Comparison of ENCODE assay signal across 8 cellular contexts in the genomic region with DNA sequence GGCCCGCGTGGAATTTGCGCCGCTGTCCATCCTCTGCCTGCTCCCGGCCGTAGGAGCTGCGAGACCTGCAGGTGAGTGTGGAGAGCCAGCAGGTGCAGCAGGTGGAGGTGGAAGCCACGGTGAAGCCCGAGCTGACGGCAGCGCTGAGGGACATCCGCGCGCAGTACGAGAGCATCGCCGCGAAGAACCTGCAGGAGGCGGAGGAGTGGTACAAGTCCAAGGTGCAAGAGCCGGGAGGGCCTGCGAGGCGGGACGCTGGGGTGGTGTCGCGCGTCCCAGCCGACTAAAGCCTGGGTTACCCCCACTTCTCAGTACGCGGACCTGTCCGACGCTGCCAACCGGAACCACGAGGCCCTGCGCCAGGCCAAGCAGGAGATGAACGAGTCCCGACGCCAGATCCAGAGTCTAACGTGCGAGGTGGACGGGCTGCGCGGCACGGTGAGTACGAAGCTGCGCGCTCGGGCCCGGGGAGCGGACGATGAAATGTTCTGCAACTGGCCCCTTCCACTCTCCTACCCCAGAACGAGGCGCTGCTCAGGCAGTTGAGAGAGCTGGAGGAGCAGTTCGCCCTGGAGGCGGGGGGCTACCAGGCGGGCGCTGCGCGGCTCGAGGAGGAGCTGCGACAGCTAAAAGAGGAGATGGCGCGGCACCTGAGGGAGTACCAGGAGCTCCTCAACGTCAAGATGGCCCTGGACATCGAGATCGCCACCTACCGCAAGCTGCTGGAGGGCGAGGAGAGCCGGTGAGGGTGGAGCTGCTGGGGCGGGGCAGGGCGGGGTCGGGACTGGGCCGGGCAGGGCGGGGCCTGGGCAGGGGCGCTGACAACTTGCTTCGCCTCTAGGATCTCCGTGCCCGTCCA. TPM values are rescaled to one million over a fixed set of nuclear protein-coding genes. Genes with fewer than 3 reads are reported as not detected.
A peak's percentile ranks its signal among the peaks of the same experiment; 100 is the strongest.
DNase-seq lines count a peak whose midpoint lies in the region; ATAC-seq lines count a peak whose summit lies in the region.

No MANE protein-coding gene starts in this region.

- peak; percentile 64 for DNase-seq in activated CD8-positive, alpha-beta memory T cell treated with anti-CD3 and anti-CD28 coated beads, Interleukin-2, amount 10 ng/mL, durations not matched to agents 7 days and 5 days
- no peak for DNase-seq in activated CD8-positive, alpha-beta memory T cell treated with anti-CD3 and anti-CD28 coated beads, Interleukin-2, amount 50 U/mL, for 48 hours
- DNase-seq in NCI-H748 treated with DMSO at 0.1 percent for 48 hours (lab: John Stamatoyannopoulos, UW) (peak; percentile 74), A172 (ENCODE audit: low spot score) (no peak), cerebellar nuclear complex (lab: John Stamatoyannopoulos, UW) (no peak)
- peak; percentile 23 for DNase-seq in stimulated activated naive CD4-positive, alpha-beta T cell treated with Interleukin-2 at 50 U/mL for 16 hours (lab: John Stamatoyannopoulos, UW)

- peaks cover 75% of the 10 kb centered on the region for H3K27me3 ChIP-seq in iPS-18a (ENCODE audit: control insufficient read depth, insufficient read depth, low read length)

- H3K36me3 ChIP-seq in iPS-18a (ENCODE audit: control insufficient read depth, low read depth, low read length) = no peaks in the 10 kb centered on the region

- peaks cover 14% of the 10 kb centered on the region for H3K4me1 ChIP-seq in iPS-18a (ENCODE audit: control insufficient read depth, low read depth, low read length)

- CTCF ChIA-PET in activated CD8-positive, alpha-beta memory T cell treated with anti-CD3 and anti-CD28 coated beads, Interleukin-2, amount 10 ng/mL, durations not matched to agents 7 days and 5 days (lab: Charles Lee) = interaction anchor here (0.6 to 13.8 kb wide), 24 partner anchors 9 to 234 kb away, joined by 3 to 202 read pairs (median 4); a partner anchor contains a TSS

- H3K9me3 ChIP-seq in iPS-18a (ENCODE audit: control insufficient read depth, low read depth, low read length) = no peaks in the 10 kb centered on the region

- H3K36me3 Mint-ChIP-seq in activated CD8-positive, alpha-beta memory T cell treated with anti-CD3 and anti-CD28 coated beads, Interleukin-2, amount 10 ng/mL, durations not matched to agents 7 days and 5 days = no peaks in the 10 kb centered on the region
- H3K36me3 Mint-ChIP-seq in activated T-helper 17 cell treated with anti-CD3 and anti-CD28 coated beads, Interleukin-2, amount 50 U/mL, for 72 hours (ENCODE audit: low read depth) = no peaks in the 10 kb centered on the region

- H3K9me3 Mint-ChIP-seq in activated CD8-positive, alpha-beta memory T cell treated with anti-CD3 and anti-CD28 coated beads, Interleukin-2, amount 10 ng/mL, durations not matched to agents 7 days and 5 days (ENCODE audit: low read depth) = no peaks in the 10 kb centered on the region
- H3K9me3 Mint-ChIP-seq in activated T-helper 17 cell treated with anti-CD3 and anti-CD28 coated beads, Interleukin-2, amount 50 U/mL, for 72 hours = no peaks in the 10 kb centered on the region

- peak; percentile 72 for ATAC-seq in activated CD8-positive, alpha-beta memory T cell treated with anti-CD3 and anti-CD28 coated beads, Interleukin-2, amount 10 ng/mL, durations not matched to agents 7 days and 5 days
- ATAC-seq in activated T-helper 17 cell treated with anti-CD3 and anti-CD28 coated beads, Interleukin-2, amount 50 U/mL, for 72 hours (replicated peaks) = peak; percentile 58

- H3K27ac Mint-ChIP-seq in activated CD8-positive, alpha-beta memory T cell treated with anti-CD3 and anti-CD28 coated beads, Interleukin-2, amount 10 ng/mL, durations not matched to agents 7 days and 5 days = no peak overlapping the region
- H3K27ac Mint-ChIP-seq in activated T-helper 17 cell treated with anti-CD3 and anti-CD28 coated beads, Interleukin-2, amount 50 U/mL, for 72 hours = no peak overlapping the region

- H3K27me3 Mint-ChIP-seq in activated CD8-positive, alpha-beta memory T cell treated with anti-CD3 and anti-CD28 coated beads, Interleukin-2, amount 10 ng/mL, durations not matched to agents 7 days and 5 days = peaks cover 63% of the 10 kb centered on the region
- peaks cover 30% of the 10 kb centered on the region for H3K27me3 Mint-ChIP-seq in activated T-helper 17 cell treated with anti-CD3 and anti-CD28 coated beads, Interleukin-2, amount 50 U/mL, for 72 hours

- no peak overlapping the region for H3K27ac ChIP-seq in iPS-18a (ENCODE audit: low read length)

- peak overlapping the region; percentile 48 for H3K4me3 ChIP-seq in iPS-18a (ENCODE audit: low read length)

- peak overlapping the region; percentile 67 for H3K4me3 Mint-ChIP-seq in activated CD8-positive, alpha-beta memory T cell treated with anti-CD3 and anti-CD28 coated beads, Interleukin-2, amount 10 ng/mL, durations not matched to agents 7 days and 5 days
- peak overlapping the region; percentile 51 for H3K4me3 Mint-ChIP-seq in activated T-helper 17 cell treated with anti-CD3 and anti-CD28 coated beads, Interleukin-2, amount 50 U/mL, for 72 hours

- no peak overlapping the region for H3K9ac ChIP-seq in iPS-18a (ENCODE audit: low read length)

- H3K4me1 Mint-ChIP-seq in activated CD8-positive, alpha-beta memory T cell treated with anti-CD3 and anti-CD28 coated beads, Interleukin-2, amount 10 ng/mL, durations not matched to agents 7 days and 5 days = peaks cover 26% of the 10 kb centered on the region
- peaks cover 5% of the 10 kb centered on the region for H3K4me1 Mint-ChIP-seq in activated T-helper 17 cell treated with anti-CD3 and anti-CD28 coated beads, Interleukin-2, amount 50 U/mL, for 72 hours

RNA-seq across cellular contexts. Expression of a gene that starts 2.1 kb away (rescaled TPM):
- total RNA-seq in activated CD8-positive, alpha-beta memory T cell treated with anti-CD3 and anti-CD28 coated beads, Interleukin-2, amount 10 ng/mL, durations not matched to agents 7 days and 5 days = under 1 TPM; 0.26 to 0.35 TPM
- under 1 TPM in 1 of 2 donors, not detected in 1; 0.32 TPM for total RNA-seq in activated T-helper 17 cell treated with anti-CD3 and anti-CD28 coated beads, Interleukin-2, amount 50 U/mL, for 72 hours
- total RNA-seq in A172 (2014; rRNA removed; shearing (Covaris generic)) = 4.6 and 6.9 TPM in 2 replicates

RNA-seq across cellular contexts. Expression of a gene that starts 26.0 kb away (rescaled TPM):
- 100 to 1,000 TPM in 1 of 2 experiments, 10 to 100 TPM in 1; 89.5 to 107 TPM for total RNA-seq in activated CD8-positive, alpha-beta memory T cell treated with anti-CD3 and anti-CD28 coated beads, Interleukin-2, amount 10 ng/mL, durations not matched to agents 7 days and 5 days
- total RNA-seq in activated T-helper 17 cell treated with anti-CD3 and anti-CD28 coated beads, Interleukin-2, amount 50 U/mL, for 72 hours = 10 to 100 TPM; 53.9 to 56.5 TPM
- 38.2 and 45.4 TPM in 2 replicates for total RNA-seq in A172 (2014; rRNA removed; shearing (Covaris generic))

RNA-seq across cellular contexts. Expression of a gene that starts 32.2 kb away (rescaled TPM):
- 100 to 1,000 TPM; 264 to 266 TPM for total RNA-seq in activated CD8-positive, alpha-beta memory T cell treated with anti-CD3 and anti-CD28 coated beads, Interleukin-2, amount 10 ng/mL, durations not matched to agents 7 days and 5 days
- 100 to 1,000 TPM; 277 to 363 TPM for total RNA-seq in activated T-helper 17 cell treated with anti-CD3 and anti-CD28 coated beads, Interleukin-2, amount 50 U/mL, for 72 hours
- 1,111 and 1,563 TPM in 2 replicates for total RNA-seq in A172 (2014; rRNA removed; shearing (Covaris generic))

RNA-seq across cellular contexts. Expression of a gene that starts 39.9 kb away (rescaled TPM):
- not detected for total RNA-seq in activated CD8-positive, alpha-beta memory T cell treated with anti-CD3 and anti-CD28 coated beads, Interleukin-2, amount 10 ng/mL, durations not matched to agents 7 days and 5 days
- not detected for total RNA-seq in activated T-helper 17 cell treated with anti-CD3 and anti-CD28 coated beads, Interleukin-2, amount 50 U/mL, for 72 hours
- 2.3 and 4.4 TPM in 2 replicates for total RNA-seq in A172 (2014; rRNA removed; shearing (Covaris generic))

RNA-seq across cellular contexts. Expression of a gene that starts 49.6 kb away (rescaled TPM):
- total RNA-seq in activated CD8-positive, alpha-beta memory T cell treated with anti-CD3 and anti-CD28 coated beads, Interleukin-2, amount 10 ng/mL, durations not matched to agents 7 days and 5 days = under 1 TPM in 1 of 2 experiments, not detected in 1; 0.05 TPM
- not detected for total RNA-seq in activated T-helper 17 cell treated with anti-CD3 and anti-CD28 coated beads, Interleukin-2, amount 50 U/mL, for 72 hours
- total RNA-seq in A172 (2014; rRNA removed; shearing (Covaris generic)) = 12.6 and 13.1 TPM in 2 replicates

Comparison
In these comparisons a context has a peak if more than half of its experiments do, and no peak if none do; other contexts are left out.
1. DNase-seq: peak in activated CD8-positive, alpha-beta memory T cell treated with anti-CD3 and anti-CD28 coated beads, Interleukin-2, amount 10 ng/mL, durations not matched to agents 7 days and 5 days (single experiment), NCI-H748 treated with DMSO at 0.1 percent for 48 hours (single experiment) and stimulated activated naive CD4-positive, alpha-beta T cell treated with Interleukin-2 at 50 U/mL for 16 hours (single experiment); none in activated CD8-positive, alpha-beta memory T cell treated with anti-CD3 and anti-CD28 coated beads, Interleukin-2, amount 50 U/mL, for 48 hours (single experiment), A172 (single experiment) and cerebellar nuclear complex (0 of 2).